ENCODE assay signal across 9 cellular contexts in genomic region chr19:7852851-7853759, GRCh38. TPM values are rescaled to one million over a fixed set of nuclear protein-coding genes. Genes with fewer than 3 reads are reported as not detected.
A peak's percentile ranks its signal among the peaks of the same experiment; 100 is the strongest.
DNase-seq lines count a peak whose midpoint lies in the region; ATAC-seq and TF ChIP-seq lines count a peak whose summit lies in the region.
"Had no signal": no experiment of that assay in that cellular context is flagged by ENCODE, and none has a peak within 500 bp of the region (broad histone marks: within the 10 kb centered on the region; RNA-seq: fewer than 3 reads in every experiment).

No MANE protein-coding gene starts in this region.

- H3K4me3 ChIP-seq in Caco-2 (ENCODE audit: low read depth, low read length) (0 out of 2 replicates have a peak overlapping the region, but pooled peaks have one; percentile 14), HUES48 (ENCODE audit: low read depth, low read length) (peak overlapping the region; percentile 40; the same call in 1 of the 2 replicates), esophagus squamous epithelium (peak overlapping the region in 1 of 4 donors; percentile 28)

- peaks cover 11% of the 10 kb centered on the region for H3K4me1 ChIP-seq in Caco-2
- peaks cover 4% of the 10 kb centered on the region; the same call in 1 of the 2 replicates for H3K4me1 ChIP-seq in HUES48 (ENCODE audit: control insufficient read depth, insufficient read depth, low read length)
- H3K4me1 ChIP-seq in esophagus squamous epithelium, result peaks cover 5 to 25% (median 6%) of the 10 kb centered on the region in 3 donors

- no TSS peak for BruUV-seq in Caco-2 (replicated peaks; lab: Mats Ljungman, UMichigan)

- TF ChIP-seq POLR2A in esophagus squamous epithelium (IDR thresholded peaks at IDR 0.05), result no peak

- CTCF ChIA-PET in Caco-2 (lab: Charles Lee), result interaction anchor here (0.6 to 3.1 kb wide), 9 partner anchors 9 to 172 kb away, joined by 3 to 33 read pairs (median 5); partner anchors contain the start of genes LRRC8E, MAP2K7, SNAPC2 and TRAPPC5

- 20 to 35% methylated on average over 4 of the region's 45 CpGs for whole genome bisulfite sequencing in esophagus squamous epithelium, 2 donors

- peak overlapping the region; percentile 67 for H3K4me3 Mint-ChIP-seq in Caco-2 (ENCODE audit: unreplicated experiment)
- no peak overlapping the region for H3K4me3 Mint-ChIP-seq in activated T-cell treated with anti-CD3 and anti-CD28 coated beads, Interleukin-2, amount 50 U/mL, for 24 hours
- H3K4me3 Mint-ChIP-seq in nephron, result peak overlapping the region in 1 of 3 experiments; percentile 17

- peaks cover 10% of the 10 kb centered on the region for H3K4me1 Mint-ChIP-seq in Caco-2 (ENCODE audit: low read depth, unreplicated experiment)
- H3K4me1 Mint-ChIP-seq in activated T-cell treated with anti-CD3 and anti-CD28 coated beads, Interleukin-2, amount 50 U/mL, for 24 hours (ENCODE audit: low read depth), result peaks cover 6% of the 10 kb centered on the region
- H3K4me1 Mint-ChIP-seq in nephron, result peaks cover 19% of the 10 kb centered on the region

- ATAC-seq in HG02588 (IDR thresholded peaks at IDR 0.05; ENCODE audit: unreplicated experiment), result no peak

- POLR2A ChIA-PET in Caco-2 (lab: Charles Lee), result no interaction called here

- no peak overlapping the region for H3K9ac ChIP-seq in HUES48 (ENCODE audit: low read depth, low read length)

- H3K27ac ChIP-seq in HUES48 (ENCODE audit: low read depth, low read length) (no peak overlapping the region), esophagus squamous epithelium (no peak overlapping the region), temporal lobe (ENCODE audit: low read depth, low read length) (peak overlapping the region; percentile 99)

- H3K9me3 Mint-ChIP-seq in Caco-2 (ENCODE audit: unreplicated experiment) (no peaks in the 10 kb centered on the region), nephron (no peaks in the 10 kb centered on the region)
- H3K9me3 Mint-ChIP-seq in activated T-cell treated with anti-CD3 and anti-CD28 coated beads, Interleukin-2, amount 50 U/mL, for 24 hours, result no peaks in the 10 kb centered on the region

- TF ChIP-seq CTCF in Caco-2 (IDR thresholded peaks at IDR 0.05; ENCODE audit: insufficient read depth in 1 of 2, low read depth in 1 of 2, low read length in 1 of 2, severe bottlenecking in 1 of 2, unreplicated experiment in 1 of 2), result peak; percentile 79 to 90
- TF ChIP-seq CTCF in esophagus squamous epithelium (IDR thresholded peaks at IDR 0.05), result peak; percentile 69 to 89 (median 83)
- peak; percentile 87 to 94 (median 92) for TF ChIP-seq CTCF in nephron (IDR thresholded peaks at IDR 0.05; ENCODE audit: unreplicated experiment in 3 of 3)

- H3K36me3 Mint-ChIP-seq in Caco-2 (ENCODE audit: insufficient read depth, unreplicated experiment), result peaks cover 10% of the 10 kb centered on the region
- H3K36me3 Mint-ChIP-seq in activated T-cell treated with anti-CD3 and anti-CD28 coated beads, Interleukin-2, amount 50 U/mL, for 24 hours (ENCODE audit: low read depth), result no peaks in the 10 kb centered on the region
- H3K36me3 Mint-ChIP-seq in nephron (ENCODE audit: low read depth), result no peaks in the 10 kb centered on the region

- H3K36me3 ChIP-seq in Caco-2 (ENCODE audit: control insufficient read depth, insufficient read depth, low read length), result no peaks in the 10 kb centered on the region
- H3K36me3 ChIP-seq in HUES48 (ENCODE audit: control insufficient read depth, insufficient read depth, low read length), result no peaks in the 10 kb centered on the region
- peaks cover 0 to 1% (median 0%) of the 10 kb centered on the region in 3 donors for H3K36me3 ChIP-seq in esophagus squamous epithelium

- intact Hi-C loops in Caco-2 (cut with micrococcal nuclease; ENCODE audit: unreplicated experiment), result loop anchor here (1.0 to 5.0 kb wide), 3 partner anchors 34 to 72 kb away; partner anchors contain the start of genes LRRC8E and MAP2K7
- intact Hi-C loops in esophagus squamous epithelium (cut with DNase I), result loop anchor here (10.0 kb wide), 1 partner anchor 52 kb away; the partner anchor contains the start of gene MAP2K7

- peak; percentile 93 to 95 for DNase-seq in Caco-2
- peak; percentile 87 for DNase-seq in OCI-M1 (lab: John Stamatoyannopoulos, UW)
- DNase-seq in activated T-cell treated with anti-CD3 and anti-CD28 coated beads, Interleukin-2, amount 50 U/mL, for 24 hours, result peak; percentile 79
- DNase-seq in esophagus squamous epithelium (lab: John Stamatoyannopoulos, UW), result no peak

- H3K27me3 Mint-ChIP-seq in Caco-2 (ENCODE audit: insufficient read depth, unreplicated experiment), result no peaks in the 10 kb centered on the region
- H3K27me3 Mint-ChIP-seq in activated T-cell treated with anti-CD3 and anti-CD28 coated beads, Interleukin-2, amount 50 U/mL, for 24 hours, result no peaks in the 10 kb centered on the region
- peaks cover 12% of the 10 kb centered on the region for H3K27me3 Mint-ChIP-seq in nephron (ENCODE audit: low read depth)

- peak overlapping the region; percentile 86 for H3K27ac Mint-ChIP-seq in Caco-2 (ENCODE audit: unreplicated experiment)
- no peak overlapping the region for H3K27ac Mint-ChIP-seq in activated T-cell treated with anti-CD3 and anti-CD28 coated beads, Interleukin-2, amount 50 U/mL, for 24 hours
- H3K27ac Mint-ChIP-seq in nephron, result no peak overlapping the region

- H3K27me3 ChIP-seq in Caco-2 (replicated peaks; ENCODE audit: control insufficient read depth, insufficient read depth, low read length), result no peaks in the 10 kb centered on the region
- peaks cover 8% of the 10 kb centered on the region; the same call in 1 of the 2 replicates for H3K27me3 ChIP-seq in HUES48 (ENCODE audit: control insufficient read depth, insufficient read depth, low read length)
- H3K27me3 ChIP-seq in esophagus squamous epithelium, result peaks cover 0 to 25% (median 0%) of the 10 kb centered on the region in 4 donors

- no peaks in the 10 kb centered on the region for H3K9me3 ChIP-seq in Caco-2
- H3K9me3 ChIP-seq in HUES48 (ENCODE audit: control insufficient read depth, insufficient read depth, low read length), result no peaks in the 10 kb centered on the region
- H3K9me3 ChIP-seq in esophagus squamous epithelium, result no peaks in the 10 kb centered on the region

RNA-seq across cellular contexts. Expression of gene PRR36, which starts 21.1 kb away (rescaled TPM):
- 3.7 and 4.4 TPM in 2 replicates for total RNA-seq in Caco-2 (2022)
- under 1 TPM in 2 of 4 donors, not detected in 2; 0.35 to 0.57 TPM for total RNA-seq in esophagus squamous epithelium
- total RNA-seq in temporal lobe, result 7.4 TPM
- total RNA-seq: M059J had no signal

RNA-seq across cellular contexts. Expression of gene EVI5L, which starts 23.1 kb away (rescaled TPM):
- total RNA-seq in Caco-2 (2022) (6.5 and 9.8 TPM in 2 replicates), esophagus squamous epithelium (10 to 100 TPM in 3 of 4 donors, 1 to 10 TPM in 1; 8.3 to 15.5 (median 11.9) TPM), temporal lobe (49.4 TPM)

RNA-seq across cellular contexts. Expression of gene LRRC8E, which starts 35.2 kb away (rescaled TPM):
- total RNA-seq in Caco-2 (2022) (6.5 and 6.7 TPM in 2 replicates), esophagus squamous epithelium (10 to 100 TPM in 2 of 4 donors, 1 to 10 TPM in 2; 7.6 to 17.0 (median 9.5) TPM), temporal lobe (under 0.01 TPM)

RNA-seq across cellular contexts. Expression of gene MAP2K7, which starts 50.6 kb away (rescaled TPM):
- 37.4 and 42.6 TPM in 2 replicates for total RNA-seq in Caco-2 (2022)
- total RNA-seq in esophagus squamous epithelium, result 10 to 100 TPM in 3 of 4 donors, 1 to 10 TPM in 1; 8.6 to 17.3 (median 13.8) TPM
- total RNA-seq in temporal lobe, result 7.1 TPM
